33 cellular contexts compared by ENCODE assay signal in the genomic region with DNA sequence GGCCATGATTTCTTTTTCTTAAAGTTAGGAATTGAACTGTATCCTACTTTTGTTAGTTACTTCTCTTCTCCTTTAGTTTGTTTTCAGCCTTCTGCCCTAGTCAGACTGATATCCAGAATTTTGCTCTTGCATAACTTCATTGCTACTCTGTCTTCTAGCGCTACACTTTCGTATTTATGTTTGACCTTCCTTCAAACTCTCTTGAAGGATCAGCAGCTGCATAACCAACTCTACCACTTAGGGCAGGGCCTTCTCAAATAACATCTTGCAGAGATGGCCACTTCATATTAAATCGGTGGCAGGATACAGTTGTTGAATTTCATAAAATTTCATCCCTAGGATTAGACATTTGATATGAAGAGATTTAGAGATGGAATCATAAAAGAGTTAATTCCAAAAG. TPM values are rescaled to one million over a fixed set of nuclear protein-coding genes. Genes with fewer than 3 reads are reported as not detected.
A peak's percentile ranks its signal among the peaks of the same experiment; 100 is the strongest.
DNase-seq lines count a peak whose midpoint lies in the region; ATAC-seq and TF ChIP-seq lines count a peak whose summit lies in the region.
"Had no signal": no experiment of that assay in that cellular context is flagged by ENCODE, and none has a peak within 500 bp of the region (broad histone marks: within the 10 kb centered on the region; RNA-seq: fewer than 3 reads in every experiment).

No MANE protein-coding gene starts in this region.

- H3K36me3 Mint-ChIP-seq in stimulated activated naive CD8-positive, alpha-beta T cell treated with anti-CD3 and anti-CD28 coated beads, Interleukin-15, Interleukin-2, amounts not matched to agents 100 ng/mL and 50 ng/mL, for 24 hours (ENCODE audit: low read depth), result peaks cover 36% of the 10 kb centered on the region
- H3K36me3 Mint-ChIP-seq in WTC11, result peaks cover 8% of the 10 kb centered on the region
- H3K36me3 Mint-ChIP-seq in naive thymus-derived CD4-positive, alpha-beta T cell, result peaks cover 0 to 16% (median 3%) of the 10 kb centered on the region in 5 donors

- peak overlapping the region; percentile 40 for H3K27ac Mint-ChIP-seq in stimulated activated naive CD8-positive, alpha-beta T cell treated with anti-CD3 and anti-CD28 coated beads, Interleukin-15, Interleukin-2, amounts not matched to agents 100 ng/mL and 50 ng/mL, for 24 hours
- peak overlapping the region in 1 of 2 donors; percentile 77 for H3K27ac Mint-ChIP-seq in stimulated activated naive CD8-positive, alpha-beta T cell treated with anti-CD3 and anti-CD28 coated beads, Interleukin-15, amount 100 ng/mL, for 72 hours
- peak overlapping the region; percentile 13; the same call in 1 of the 2 replicates for H3K27ac Mint-ChIP-seq in WTC11
- H3K27ac Mint-ChIP-seq in naive thymus-derived CD4-positive, alpha-beta T cell, result peak overlapping the region in 6 of 9 donors; percentile 1 to 67 (median 24)
- H3K27ac Mint-ChIP-seq: activated T-helper 2 cell treated with anti-CD3 and anti-CD28 coated beads, Interferon-gamma antibody, Interleukin-2, Interleukin-4, amounts not matched to agents 10 μg/mL and 5 μg/mL and 100 μg/mL, durations not matched to agents 14 hours and 24 hours and 36 hours had no signal

- POLR2A ChIA-PET in WTC11 (lab: Charles Lee), result no interaction called here
- POLR2A ChIA-PET in naive thymus-derived CD4-positive, alpha-beta T cell (lab: Charles Lee), result interaction anchor here (0.6 kb wide), 1 partner anchor 47 kb away, joined by 4 read pairs; no protein-coding TSS in a partner anchor

- H3K4me1 ChIP-seq in naive thymus-derived CD4-positive, alpha-beta T cell (ENCODE audit: control insufficient read depth in 2 of 2, insufficient read depth in 2 of 2, low read length in 2 of 2), result peaks cover 0 to 6% of the 10 kb centered on the region in 2 donors
- H3K4me1 ChIP-seq: ascending aorta, colonic mucosa had no signal

- H3K27me3 Mint-ChIP-seq in stimulated activated naive CD8-positive, alpha-beta T cell treated with anti-CD3 and anti-CD28 coated beads, Interleukin-15, Interleukin-2, amounts not matched to agents 100 ng/mL and 50 ng/mL, for 24 hours, result no peaks in the 10 kb centered on the region
- H3K27me3 Mint-ChIP-seq in stimulated activated naive CD8-positive, alpha-beta T cell treated with anti-CD3 and anti-CD28 coated beads, Interleukin-15, amount 100 ng/mL, for 72 hours, result no peaks in the 10 kb centered on the region
- H3K27me3 Mint-ChIP-seq in WTC11 (ENCODE audit: low read depth), result no peaks in the 10 kb centered on the region
- H3K27me3 Mint-ChIP-seq in naive thymus-derived CD4-positive, alpha-beta T cell, result no peaks in the 10 kb centered on the region

- peaks cover 59% of the 10 kb centered on the region for H3K4me1 Mint-ChIP-seq in stimulated activated naive CD8-positive, alpha-beta T cell treated with anti-CD3 and anti-CD28 coated beads, Interleukin-15, Interleukin-2, amounts not matched to agents 100 ng/mL and 50 ng/mL, for 24 hours (ENCODE audit: low read depth)
- peaks cover 65% of the 10 kb centered on the region for H3K4me1 Mint-ChIP-seq in stimulated activated naive CD8-positive, alpha-beta T cell treated with anti-CD3 and anti-CD28 coated beads, Interleukin-15, amount 100 ng/mL, for 72 hours
- H3K4me1 Mint-ChIP-seq in WTC11, result peaks cover 8% of the 10 kb centered on the region
- H3K4me1 Mint-ChIP-seq in naive thymus-derived CD4-positive, alpha-beta T cell, result peaks cover 27 to 83% (median 69%) of the 10 kb centered on the region in 7 donors

- TF ChIP-seq CTCF in WTC11 (IDR thresholded peaks at IDR 0.05) (no peak), foreskin fibroblast (IDR thresholded peaks at IDR 0.05; ENCODE audit: low read depth, low read length) (no peak)

- no peak overlapping the region for H3K4me3 Mint-ChIP-seq in stimulated activated naive CD8-positive, alpha-beta T cell treated with anti-CD3 and anti-CD28 coated beads, Interleukin-15, Interleukin-2, amounts not matched to agents 100 ng/mL and 50 ng/mL, for 24 hours
- no peak overlapping the region for H3K4me3 Mint-ChIP-seq in stimulated activated naive CD8-positive, alpha-beta T cell treated with anti-CD3 and anti-CD28 coated beads, Interleukin-15, amount 100 ng/mL, for 72 hours
- H3K4me3 Mint-ChIP-seq in WTC11, result no peak overlapping the region
- H3K4me3 Mint-ChIP-seq in naive thymus-derived CD4-positive, alpha-beta T cell, result no peak overlapping the region

- no peaks in the 10 kb centered on the region for H3K36me3 ChIP-seq in naive thymus-derived CD4-positive, alpha-beta T cell (ENCODE audit: control insufficient read depth in 2 of 3, insufficient read depth in 3 of 3, low read length in 3 of 3)
- H3K36me3 ChIP-seq: ascending aorta, colonic mucosa, thyroid gland had no signal

- H3K9me3 ChIP-seq in naive thymus-derived CD4-positive, alpha-beta T cell (ENCODE audit: control insufficient read depth in 2 of 3, low read length in 3 of 3), result no peaks in the 10 kb centered on the region
- H3K9me3 ChIP-seq: ascending aorta, colonic mucosa, stomach, thyroid gland had no signal

- H3K4me3 ChIP-seq in naive thymus-derived CD4-positive, alpha-beta T cell (ENCODE audit: low read length), result no peak overlapping the region
- no peak overlapping the region for H3K4me3 ChIP-seq in foreskin fibroblast (ENCODE audit: low read depth in 1 of 2, low read length in 2 of 2)
- H3K4me3 ChIP-seq: ascending aorta, colonic mucosa, SK-N-MC, stomach, thyroid gland had no signal

- no peaks in the 10 kb centered on the region for H3K27me3 ChIP-seq in naive thymus-derived CD4-positive, alpha-beta T cell (ENCODE audit: control insufficient read depth in 2 of 2, insufficient read depth in 2 of 2, low read length in 2 of 2)
- H3K27me3 ChIP-seq: ascending aorta, colonic mucosa, stomach, thyroid gland had no signal

- no peak for ATAC-seq in stimulated activated naive CD8-positive, alpha-beta T cell treated with anti-CD3 and anti-CD28 coated beads, Interleukin-15, amount 100 ng/mL, for 72 hours
- no peak for ATAC-seq in WTC11
- ATAC-seq in naive thymus-derived CD4-positive, alpha-beta T cell, result no peak
- no peak for ATAC-seq in HG02798 (IDR thresholded peaks at IDR 0.05; ENCODE audit: poor library complexity, unreplicated experiment)
- ATAC-seq: HCT116, HepG2, left colon, PC-3, right cardiac atrium had no signal

- no peaks in the 10 kb centered on the region for H3K9me3 Mint-ChIP-seq in stimulated activated naive CD8-positive, alpha-beta T cell treated with anti-CD3 and anti-CD28 coated beads, Interleukin-15, Interleukin-2, amounts not matched to agents 100 ng/mL and 50 ng/mL, for 24 hours
- no peaks in the 10 kb centered on the region for H3K9me3 Mint-ChIP-seq in stimulated activated naive CD8-positive, alpha-beta T cell treated with anti-CD3 and anti-CD28 coated beads, Interleukin-15, amount 100 ng/mL, for 72 hours
- no peaks in the 10 kb centered on the region for H3K9me3 Mint-ChIP-seq in WTC11
- H3K9me3 Mint-ChIP-seq in naive thymus-derived CD4-positive, alpha-beta T cell, result no peaks in the 10 kb centered on the region
- H3K9me3 Mint-ChIP-seq: activated T-helper 2 cell treated with anti-CD3 and anti-CD28 coated beads, Interferon-gamma antibody, Interleukin-2, Interleukin-4, amounts not matched to agents 10 μg/mL and 5 μg/mL and 100 μg/mL, durations not matched to agents 14 hours and 24 hours and 36 hours had no signal

- DNase-seq in stimulated activated naive CD8-positive, alpha-beta T cell treated with anti-CD3 and anti-CD28 coated beads, Interleukin-15, amount 100 ng/mL, for 72 hours, result no peak
- DNase-seq in WTC11 (ENCODE audit: low spot score) (no peak), NCI-H1048 (lab: John Stamatoyannopoulos, UW) (no peak), NCI-H1417 treated with DMSO at 0.1 percent for 48 hours (lab: John Stamatoyannopoulos, UW) (no peak), foreskin fibroblast (no peak)
- DNase-seq in naive thymus-derived CD4-positive, alpha-beta T cell, result no peak
- DNase-seq: ACHN; activated CD4-positive, CD25-positive, alpha-beta regulatory T cell; activated naive CD4-positive, alpha-beta T cell treated with anti-CD3 and anti-CD28 coated beads, Interleukin-2, amount 50 U/mL, for 16 hours; Calu3; colonic mucosa; DND-41; effector CD4-positive, alpha-beta T cell; GF-D8; hypothalamus; Kasumi-1; left colon; mammary epithelial cell; NCI-H1694; NCI-H524 treated with DMSO at 0.1 percent for 48 hours; NK-92 treated with Interleukin-12 subunit alpha and Interleukin-12 subunit beta, amount 100 ng/mL, for 24 hours; PC-3; right cardiac atrium; stimulated activated CD4-positive, alpha-beta T cell treated with anti-CD3 and anti-CD28 coated beads, Interleukin-1b, Interleukin-23, amount 100 ng/mL, for 48 hours; stomach; thyroid gland had no signal

- H3K27ac ChIP-seq in naive thymus-derived CD4-positive, alpha-beta T cell (ENCODE audit: low read depth, low read length), result no peak overlapping the region
- H3K27ac ChIP-seq: ascending aorta, colonic mucosa, SK-N-MC, stomach, thyroid gland had no signal

- intact Hi-C loops in naive thymus-derived CD4-positive, alpha-beta T cell (cut with micrococcal nuclease), result loop anchor here in 1 of 2 donors (5.0 kb wide), 1 partner anchor 41 kb away; no protein-coding TSS in a partner anchor

- CTCF ChIA-PET in WTC11 (lab: Charles Lee), result no interaction called here
- CTCF ChIA-PET in naive thymus-derived CD4-positive, alpha-beta T cell (lab: Charles Lee), result no interaction called here

TF ChIP-seq in WTC11, 78 proteins besides CTCF, POLR2A, EP300 and RAD21 (continues in another document):
- TF ChIP-seq IRF1 (CRISPR knock-in tag; IDR thresholded peaks at IDR 0.05) (no peak), PRRX2 (CRISPR knock-in tag; IDR thresholded peaks at IDR 0.05) (no peak), CBFB (CRISPR knock-in tag; IDR thresholded peaks at IDR 0.05; ENCODE audit: low read depth) (no peak)

RNA-seq across cellular contexts. Expression of gene KDM2A, which starts 43.9 kb away (rescaled TPM):
- total RNA-seq in WTC11 (2021), result 54.0 to 58.0 TPM (median 54.3 TPM) in 3 replicates
- 100 to 1,000 TPM; 146 to 298 (median 233) TPM for total RNA-seq in naive thymus-derived CD4-positive, alpha-beta T cell
- polyA plus RNA-seq in naive thymus-derived CD4-positive, alpha-beta T cell, result 10 to 100 TPM in 1 of 2 donors, 1 to 10 TPM in 1; 8.7 to 18.6 TPM
